ENCODE assay signal across 8 cellular contexts in genomic region chr7:140639366-140640053, GRCh38. TPM values are rescaled to one million over a fixed set of nuclear protein-coding genes. Genes with fewer than 3 reads are reported as not detected.
A peak's percentile ranks its signal among the peaks of the same experiment; 100 is the strongest.
DNase-seq lines count a peak whose midpoint lies in the region; ATAC-seq, FAIRE-seq and TF ChIP-seq lines count a peak whose summit lies in the region.

No MANE protein-coding gene starts in this region.

- no peak for TF ChIP-seq CTCF in WI38 (IDR thresholded peaks at IDR 0.05; ENCODE audit: low read depth, low read length)
- no peak for TF ChIP-seq CTCF in fibroblast of the aortic adventitia (IDR thresholded peaks at IDR 0.05; ENCODE audit: insufficient read depth, low read length)
- no peak for TF ChIP-seq CTCF in osteocyte (IDR thresholded peaks at IDR 0.05)

- no peak for ATAC-seq in GM21786 (IDR thresholded peaks at IDR 0.05; ENCODE audit: unreplicated experiment)
- no peak for ATAC-seq in HG03571 (IDR thresholded peaks at IDR 0.05; ENCODE audit: unreplicated experiment)

- no peaks in the 10 kb centered on the region for H3K27me3 Mint-ChIP-seq in osteocyte (ENCODE audit: unreplicated experiment)

- peak overlapping the region; percentile 97 for H3K27ac Mint-ChIP-seq in osteocyte (ENCODE audit: unreplicated experiment)

- no peak for TF ChIP-seq POLR2A in GM12891 (IDR thresholded peaks at IDR 0.05; ENCODE audit: low read depth, low read length)

- H3K4me3 ChIP-seq in WI38 (ENCODE audit: low read depth, low read length) (peak overlapping the region; percentile 89), fibroblast of the aortic adventitia (ENCODE audit: low read depth, low read length) (peak overlapping the region; percentile 66)

- FAIRE-seq in GM12891 (lab: Jason Lieb, UNC) = peak; percentile 59

- H3K36me3 Mint-ChIP-seq in osteocyte (ENCODE audit: unreplicated experiment) = peaks cover 8% of the 10 kb centered on the region

- H3K4me3 Mint-ChIP-seq in osteocyte (ENCODE audit: unreplicated experiment) = peak overlapping the region; percentile 98

- peaks cover 48% of the 10 kb centered on the region for H3K4me1 Mint-ChIP-seq in osteocyte (ENCODE audit: unreplicated experiment)

- no peaks in the 10 kb centered on the region for H3K9me3 Mint-ChIP-seq in osteocyte (ENCODE audit: unreplicated experiment)

- no peak for DNase-seq in GM12891 (ENCODE audit: insufficient read length, low spot score)
- DNase-seq in fibroblast of the aortic adventitia (ENCODE audit: low read depth) = peak; percentile 63
- DNase-seq in osteocyte (ENCODE audit: extremely low spot score, unreplicated experiment) = no peak
- DNase-seq in GOT3 (lab: John Stamatoyannopoulos, UW) = no peak
- no peak for DNase-seq in LoVo (ENCODE audit: low spot score)

TF ChIP-seq in GM12891, 5 proteins besides CTCF, POLR2A, EP300 and RAD21:
- TF ChIP-seq SPI1 (IDR thresholded peaks at IDR 0.05; ENCODE audit: low read depth, low read length) (no peak), POU2F2 (IDR thresholded peaks at IDR 0.05; ENCODE audit: low read depth, low read length) (no peak), POLR2AphosphoS5 (IDR thresholded peaks at IDR 0.05; ENCODE audit: low read depth, low read length) (no peak), TAF1 (IDR thresholded peaks at IDR 0.05; ENCODE audit: low read depth, low read length) (no peak), PAX5 (IDR thresholded peaks at IDR 0.05; ENCODE audit: insufficient read depth, low read length, severe bottlenecking) (no peak)
TF ChIP-seq in GM12891: peak in this region for 0.

RNA-seq across cellular contexts. Expression of gene DENND2A, which starts 1.1 kb away (rescaled TPM):
- not detected for polyA plus RNA-seq in GM12891 (2012; ENCODE audit: low read depth, missing spikeins)
- total RNA-seq in fibroblast of the aortic adventitia (ENCODE audit: low replicate concordance) (10.8 and 17.7 TPM in 2 replicates), osteocyte (53.3 and 56.6 TPM in 2 replicates)

RNA-seq across cellular contexts. Expression of gene ADCK2, which starts 33.2 kb away (rescaled TPM):
- polyA plus RNA-seq in GM12891 (2012; ENCODE audit: low read depth, missing spikeins) = 11.0 TPM
- total RNA-seq in fibroblast of the aortic adventitia (ENCODE audit: low replicate concordance) (14.1 and 20.5 TPM in 2 replicates), osteocyte (25.7 and 26.1 TPM in 2 replicates)

RNA-seq across cellular contexts. Expression of gene NDUFB2, which starts 57.0 kb away (rescaled TPM):
- 271 TPM for polyA plus RNA-seq in GM12891 (2012; ENCODE audit: low read depth, missing spikeins)
- total RNA-seq in fibroblast of the aortic adventitia (ENCODE audit: low replicate concordance) (89.5 and 161 TPM in 2 replicates), osteocyte (177 and 184 TPM in 2 replicates)
